ENCODE assay signal across 7 cellular contexts in the genomic region with DNA sequence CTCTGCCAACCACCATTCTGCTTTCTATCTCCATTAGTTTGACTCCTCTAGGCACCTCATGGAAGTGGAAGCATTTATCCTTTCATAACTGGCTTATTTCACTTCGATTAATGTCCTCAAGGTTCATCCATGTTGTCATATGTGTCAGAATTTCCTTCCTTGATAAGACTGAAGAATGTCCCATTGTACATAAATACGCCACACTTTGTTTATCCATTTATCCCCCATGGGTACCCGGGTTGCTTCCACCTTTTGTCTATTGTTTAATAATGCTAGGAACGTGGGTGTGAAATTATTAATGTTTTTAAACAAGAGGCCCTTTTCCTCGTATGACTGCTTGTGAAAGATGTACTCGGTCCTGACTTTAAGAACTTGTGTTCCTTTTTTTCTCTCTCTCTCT. TPM values are rescaled to one million over a fixed set of nuclear protein-coding genes. Genes with fewer than 3 reads are reported as not detected.
"Had no signal": no experiment of that assay in that cellular context is flagged by ENCODE, and none has a peak within 500 bp of the region (broad histone marks: within the 10 kb centered on the region; RNA-seq: fewer than 3 reads in every experiment).

No MANE protein-coding gene starts in this region.

- ATAC-seq: HepG2 had no signal

- H3K4me3 ChIP-seq: GM23248 had no signal

- DNase-seq: GM23248, GOT3, H9, HCEC 1CT, KBM-7 had no signal

- H3K27ac ChIP-seq: GM23248, HL-60 had no signal

- H2AFZ ChIP-seq: GM23248 had no signal

- H3K9ac ChIP-seq: GM23248 had no signal

- FAIRE-seq: HepG2 had no signal

RNA-seq across cellular contexts. Expression of a gene that starts 12.9 kb away (rescaled TPM):
- total RNA-seq: H9 had no signal
